ENCODE assay signal across 1 cellular context in the genomic region with DNA sequence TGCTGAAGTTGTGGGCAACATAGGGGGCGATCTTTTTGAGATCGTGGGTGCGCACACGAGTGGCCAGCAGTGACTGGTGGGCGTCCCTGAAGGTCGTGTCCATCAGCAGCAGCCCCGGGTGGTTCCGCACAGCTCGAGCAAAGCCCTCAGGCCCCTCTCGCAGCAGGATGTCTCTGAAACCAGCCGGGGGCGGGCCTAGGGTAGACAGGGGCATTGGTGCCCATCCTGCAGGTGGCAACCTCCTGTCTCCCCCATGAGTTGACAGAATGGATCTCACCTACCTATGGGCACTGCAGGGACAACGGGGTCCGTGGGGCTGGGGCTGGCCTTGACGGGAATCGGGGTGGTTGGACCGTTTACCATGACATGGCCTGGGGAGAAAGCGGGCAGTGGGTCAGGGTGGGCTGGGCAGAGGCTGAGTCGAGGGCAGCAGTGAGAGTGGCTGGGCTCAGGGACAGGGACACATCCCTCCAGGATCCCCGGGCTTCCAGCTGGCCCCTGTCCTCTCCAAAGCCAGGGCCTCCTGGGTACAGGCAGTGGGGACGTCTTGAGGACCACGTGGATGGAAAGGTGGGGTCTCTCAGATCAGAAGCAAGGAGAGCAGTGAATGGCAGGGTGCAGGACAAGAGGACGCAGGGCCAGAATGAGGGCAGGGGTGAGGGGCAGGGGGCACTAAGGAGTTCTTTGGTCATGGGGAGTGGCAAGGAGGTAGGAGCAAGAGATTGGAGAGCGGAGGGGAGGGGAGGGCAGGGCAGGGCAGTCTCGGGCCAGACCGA.
TF ChIP-seq lines count a peak whose summit lies in the region.

No MANE protein-coding gene starts in this region.

TF ChIP-seq in HCT116, 20 proteins besides CTCF, POLR2A, EP300 and RAD21:
- TF ChIP-seq CEBPB (IDR thresholded peaks at IDR 0.05; ENCODE audit: low read depth): no peak
- no peak for TF ChIP-seq JUND (IDR thresholded peaks at IDR 0.05)
- no peak for TF ChIP-seq TCF7L2 (IDR thresholded peaks at IDR 0.05; ENCODE audit: borderline replicate concordance, extremely low read depth, insufficient read depth, insufficient read length)
- no peak for TF ChIP-seq ZFX (IDR thresholded peaks at IDR 0.05)
- TF ChIP-seq SRF (IDR thresholded peaks at IDR 0.05; ENCODE audit: low read depth): no peak
- no peak for TF ChIP-seq SIN3A (IDR thresholded peaks at IDR 0.05; ENCODE audit: low read depth)
- no peak for TF ChIP-seq YY1 (IDR thresholded peaks at IDR 0.05; ENCODE audit: extremely low read depth, insufficient replicate concordance, low read depth, low read length)
- TF ChIP-seq, protein P1, sequence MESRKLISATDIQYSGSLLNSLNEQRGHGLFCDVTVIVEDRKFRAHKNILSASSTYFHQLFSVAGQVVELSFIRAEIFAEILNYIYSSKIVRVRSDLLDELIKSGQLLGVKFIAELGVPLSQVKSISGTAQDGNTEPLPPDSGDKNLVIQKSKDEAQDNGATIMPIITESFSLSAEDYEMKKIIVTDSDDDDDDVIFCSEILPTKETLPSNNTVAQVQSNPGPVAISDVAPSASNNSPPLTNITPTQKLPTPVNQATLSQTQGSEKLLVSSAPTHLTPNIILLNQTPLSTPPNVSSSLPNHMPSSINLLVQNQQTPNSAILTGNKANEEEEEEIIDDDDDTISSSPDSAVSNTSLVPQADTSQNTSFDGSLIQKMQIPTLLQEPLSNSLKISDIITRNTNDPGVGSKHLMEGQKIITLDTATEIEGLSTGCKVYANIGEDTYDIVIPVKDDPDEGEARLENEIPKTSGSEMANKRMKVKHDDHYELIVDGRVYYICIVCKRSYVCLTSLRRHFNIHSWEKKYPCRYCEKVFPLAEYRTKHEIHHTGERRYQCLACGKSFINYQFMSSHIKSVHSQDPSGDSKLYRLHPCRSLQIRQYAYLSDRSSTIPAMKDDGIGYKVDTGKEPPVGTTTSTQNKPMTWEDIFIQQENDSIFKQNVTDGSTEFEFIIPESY (IDR thresholded peaks at IDR 0.05; ENCODE audit: extremely low read depth, insufficient replicate concordance, low read length): no peak
- no peak for TF ChIP-seq EZH2phosphoT487 (IDR thresholded peaks at IDR 0.05; ENCODE audit: borderline replicate concordance)
- TF ChIP-seq ZNF274 (IDR thresholded peaks at IDR 0.05; ENCODE audit: low read depth, low read length): no peak
- TF ChIP-seq ELF1 (IDR thresholded peaks at IDR 0.05; ENCODE audit: borderline replicate concordance, low read depth): no peak
- TF ChIP-seq FOSL1 (IDR thresholded peaks at IDR 0.05; ENCODE audit: low read depth): no peak
- no peak for TF ChIP-seq CBX3 (IDR thresholded peaks at IDR 0.05; ENCODE audit: low read depth)
- no peak for TF ChIP-seq POLR2AphosphoS5 (IDR thresholded peaks at IDR 0.05; ENCODE audit: low read depth, low read length)
